Comparison of ENCODE assay signal across 13 cellular contexts in the genomic region with DNA sequence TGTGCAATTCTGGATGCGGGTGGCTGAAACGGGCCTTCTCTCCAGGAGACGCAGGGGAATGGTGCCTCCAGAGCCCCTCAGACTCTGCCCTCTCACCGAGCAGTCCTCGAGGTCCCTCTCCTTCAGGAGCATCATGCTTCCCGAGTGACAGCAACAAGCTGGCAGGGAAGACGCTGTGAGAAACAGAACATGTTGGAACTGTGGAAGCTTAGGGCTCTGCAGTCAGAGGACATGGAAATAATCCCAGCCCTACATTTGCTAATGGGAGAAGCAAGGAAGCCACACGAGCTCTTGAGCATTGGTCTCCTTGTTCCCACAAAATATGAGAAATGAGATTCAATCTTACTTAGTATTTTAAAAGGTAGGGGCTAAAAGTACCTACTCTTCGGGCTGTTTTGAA.
DNase-seq lines count a peak whose midpoint lies in the region; ATAC-seq and TF ChIP-seq lines count a peak whose summit lies in the region.
"Had no signal": no experiment of that assay in that cellular context is flagged by ENCODE, and none has a peak within 500 bp of the region (broad histone marks: within the 10 kb centered on the region; RNA-seq: fewer than 3 reads in every experiment).

No MANE protein-coding gene starts in this region.

- peaks cover 19% of the 10 kb centered on the region for H3K4me1 ChIP-seq in CD8-positive, alpha-beta memory T cell (ENCODE audit: insufficient read depth, low read length)

- ATAC-seq in activated T-cell treated with anti-CD3 and anti-CD28 coated beads, Interleukin-2, amount 50 U/mL, for 4 hours: no peak
- no peak for ATAC-seq in stimulated activated effector memory CD8-positive, alpha-beta T cell treated with anti-CD3 and anti-CD28 coated beads, Interleukin-12 subunit alpha, Interleukin-12 subunit beta, amount 100 ng/mL, for 72 hours
- ATAC-seq in HG03039 (IDR thresholded peaks at IDR 0.05; ENCODE audit: unreplicated experiment): no peak

- CTCF ChIA-PET in CD8-positive, alpha-beta memory T cell (lab: Charles Lee): interaction anchor here (0.7 to 0.9 kb wide), 2 partner anchors 9 to 75 kb away, joined by 3 read pairs; no protein-coding TSS in a partner anchor

- no peaks in the 10 kb centered on the region for H3K27me3 Mint-ChIP-seq in activated T-cell treated with anti-CD3 and anti-CD28 coated beads, Interleukin-2, amount 50 U/mL, for 4 hours (ENCODE audit: low read depth)
- no peaks in the 10 kb centered on the region for H3K27me3 Mint-ChIP-seq in CD8-positive, alpha-beta memory T cell

- peaks cover 3% of the 10 kb centered on the region for H3K36me3 Mint-ChIP-seq in activated T-cell treated with anti-CD3 and anti-CD28 coated beads, Interleukin-2, amount 50 U/mL, for 4 hours (ENCODE audit: insufficient read depth)
- H3K36me3 Mint-ChIP-seq in CD8-positive, alpha-beta memory T cell: peaks cover 5 to 11% (median 6%) of the 10 kb centered on the region in 3 donors
- H3K36me3 Mint-ChIP-seq in stimulated activated effector memory CD8-positive, alpha-beta T cell treated with anti-CD3 and anti-CD28 coated beads, Interleukin-12 subunit alpha, Interleukin-12 subunit beta, amount 100 ng/mL, for 72 hours: no peaks in the 10 kb centered on the region

- no peaks in the 10 kb centered on the region for H3K36me3 ChIP-seq in CD8-positive, alpha-beta memory T cell (ENCODE audit: insufficient read depth, low read length)

- no peak overlapping the region for H3K27ac ChIP-seq in CD8-positive, alpha-beta memory T cell (ENCODE audit: low read depth, low read length)
- peak overlapping the region; percentile 80 for H3K27ac ChIP-seq in VCaP
- H3K27ac ChIP-seq: BLaER1 treated with 17β-estradiol and CSF1 and Interleukin-3, amounts not matched to agents 10 nM and 100 nM; PC-9 had no signal

- H3K4me3 Mint-ChIP-seq in activated T-cell treated with anti-CD3 and anti-CD28 coated beads, Interleukin-2, amount 50 U/mL, for 4 hours: peak overlapping the region; percentile 76
- peak overlapping the region in 6 of 7 donors; percentile 85 to 90 (median 90) for H3K4me3 Mint-ChIP-seq in CD8-positive, alpha-beta memory T cell
- H3K4me3 Mint-ChIP-seq in stimulated activated effector memory CD8-positive, alpha-beta T cell treated with anti-CD3 and anti-CD28 coated beads, Interleukin-12 subunit alpha, Interleukin-12 subunit beta, amount 100 ng/mL, for 72 hours: peak overlapping the region; percentile 69

- no peaks in the 10 kb centered on the region for H3K27me3 ChIP-seq in CD8-positive, alpha-beta memory T cell (ENCODE audit: insufficient read depth, low read length, poor library complexity, severe bottlenecking)
- H3K27me3 ChIP-seq: BLaER1 treated with 17β-estradiol and CSF1 and Interleukin-3, amounts not matched to agents 10 nM and 100 nM had no signal

- POLR2A ChIA-PET in CD8-positive, alpha-beta memory T cell (lab: Charles Lee): no interaction called here

- peaks cover 14% of the 10 kb centered on the region for H3K9me3 Mint-ChIP-seq in activated T-cell treated with anti-CD3 and anti-CD28 coated beads, Interleukin-2, amount 50 U/mL, for 4 hours
- peaks cover 0 to 11% (median 8%) of the 10 kb centered on the region in 5 donors for H3K9me3 Mint-ChIP-seq in CD8-positive, alpha-beta memory T cell
- H3K9me3 Mint-ChIP-seq in stimulated activated effector memory CD8-positive, alpha-beta T cell treated with anti-CD3 and anti-CD28 coated beads, Interleukin-12 subunit alpha, Interleukin-12 subunit beta, amount 100 ng/mL, for 72 hours: peaks cover 14% of the 10 kb centered on the region

- peak overlapping the region; percentile 66 for H3K4me3 ChIP-seq in CD8-positive, alpha-beta memory T cell (ENCODE audit: low read length)
- H3K4me3 ChIP-seq: BLaER1 treated with 17β-estradiol and CSF1 and Interleukin-3, amounts not matched to agents 10 nM and 100 nM; PC-9 had no signal

- H3K9me3 ChIP-seq in CD8-positive, alpha-beta memory T cell (ENCODE audit: low read length): no peaks in the 10 kb centered on the region

- H3K27ac Mint-ChIP-seq in CD8-positive, alpha-beta memory T cell: peak overlapping the region in 6 of 8 donors; percentile 77 to 99 (median 96)
- no peak overlapping the region for H3K27ac Mint-ChIP-seq in stimulated activated effector memory CD8-positive, alpha-beta T cell treated with anti-CD3 and anti-CD28 coated beads, Interleukin-12 subunit alpha, Interleukin-12 subunit beta, amount 100 ng/mL, for 72 hours

- DNase-seq in activated T-cell treated with anti-CD3 and anti-CD28 coated beads, Interleukin-2, amount 50 U/mL, for 4 hours: no peak
- DNase-seq in activated T-cell treated with anti-CD3 and anti-CD28 coated beads, Interleukin-2, amount 50 U/mL, for 48 hours: no peak
- DNase-seq in CD8-positive, alpha-beta memory T cell: no peak
- no peak for DNase-seq in stimulated activated effector memory CD8-positive, alpha-beta T cell treated with anti-CD3 and anti-CD28 coated beads, Interleukin-12 subunit alpha, Interleukin-12 subunit beta, amount 100 ng/mL, for 72 hours (ENCODE audit: low spot score in 2 of 2)
- DNase-seq in HCEC 1CT: no peak
- DNase-seq: DMS53, Kasumi-1, NCI-H187 treated with DMSO at 0.1 percent for 48 hours, NCI-H446, PC-9 had no signal

- H3K4me1 Mint-ChIP-seq in activated T-cell treated with anti-CD3 and anti-CD28 coated beads, Interleukin-2, amount 50 U/mL, for 4 hours (ENCODE audit: low read depth): peaks cover 37% of the 10 kb centered on the region
- H3K4me1 Mint-ChIP-seq in CD8-positive, alpha-beta memory T cell: peaks cover 30 to 45% (median 42%) of the 10 kb centered on the region in 3 donors
- peaks cover 28% of the 10 kb centered on the region for H3K4me1 Mint-ChIP-seq in stimulated activated effector memory CD8-positive, alpha-beta T cell treated with anti-CD3 and anti-CD28 coated beads, Interleukin-12 subunit alpha, Interleukin-12 subunit beta, amount 100 ng/mL, for 72 hours

- TF ChIP-seq CTCF in VCaP (conservative IDR thresholded peaks at IDR 0.05): no peak
